ENCODE assay signal across 16 cellular contexts in the genomic region with DNA sequence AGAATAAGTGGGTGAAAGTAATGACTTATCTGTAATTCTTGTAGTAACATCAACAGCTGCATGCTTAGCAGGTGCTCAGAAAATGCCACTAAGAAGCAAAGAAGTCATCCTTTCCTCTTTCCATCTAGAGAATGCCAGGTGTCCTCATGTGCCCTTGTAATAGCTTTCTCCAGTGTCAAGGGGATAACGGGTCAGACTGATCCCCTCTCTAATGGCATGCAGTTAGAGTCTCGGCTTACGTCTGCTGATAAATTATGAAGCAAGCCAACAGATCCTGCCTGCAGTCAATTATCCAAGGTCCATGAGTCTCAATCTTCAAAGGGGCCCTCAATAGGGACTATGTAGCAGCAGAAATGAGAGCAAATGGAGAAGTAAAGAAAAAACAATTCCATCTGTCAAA.
DNase-seq lines count a peak whose midpoint lies in the region; ATAC-seq and TF ChIP-seq lines count a peak whose summit lies in the region.
"Had no signal": no experiment of that assay in that cellular context is flagged by ENCODE, and none has a peak within 500 bp of the region (broad histone marks: within the 10 kb centered on the region; RNA-seq: fewer than 3 reads in every experiment).

No MANE protein-coding gene starts in this region.

- H3K4me1 Mint-ChIP-seq in activated T-cell treated with anti-CD3 and anti-CD28 coated beads, Interleukin-2, amount 50 U/mL, for 4 hours (ENCODE audit: low read depth): no peaks in the 10 kb centered on the region

- no peak for TF ChIP-seq CTCF in Peyer's patch (IDR thresholded peaks at IDR 0.05)

- no peaks in the 10 kb centered on the region for H3K27me3 ChIP-seq in Peyer's patch

- no peak for TF ChIP-seq POLR2A in Peyer's patch (IDR thresholded peaks at IDR 0.05)

- ATAC-seq in activated T-cell treated with anti-CD3 and anti-CD28 coated beads, Interleukin-2, amount 50 U/mL, for 4 hours: no peak
- ATAC-seq: K562, Right ventricle myocardium inferior had no signal

- no peaks in the 10 kb centered on the region for H3K9me3 ChIP-seq in Peyer's patch

- no peak overlapping the region for H3K27ac ChIP-seq in Peyer's patch
- H3K27ac ChIP-seq: 22Rv1, C4-2B had no signal

- no peaks in the 10 kb centered on the region for H3K4me1 ChIP-seq in Peyer's patch

- peaks cover 2% of the 10 kb centered on the region for H3K27me3 Mint-ChIP-seq in activated T-cell treated with anti-CD3 and anti-CD28 coated beads, Interleukin-2, amount 50 U/mL, for 4 hours (ENCODE audit: low read depth)

- H3K4me3 Mint-ChIP-seq in activated T-cell treated with anti-CD3 and anti-CD28 coated beads, Interleukin-2, amount 50 U/mL, for 4 hours: no peak overlapping the region

- H3K36me3 ChIP-seq in Peyer's patch: no peaks in the 10 kb centered on the region

- H3K36me3 Mint-ChIP-seq in activated T-cell treated with anti-CD3 and anti-CD28 coated beads, Interleukin-2, amount 50 U/mL, for 4 hours (ENCODE audit: insufficient read depth): no peaks in the 10 kb centered on the region

- H3K9me3 Mint-ChIP-seq in activated T-cell treated with anti-CD3 and anti-CD28 coated beads, Interleukin-2, amount 50 U/mL, for 4 hours: no peaks in the 10 kb centered on the region

- DNase-seq in DMS 273 (lab: John Stamatoyannopoulos, UW; ENCODE audit: unreplicated experiment) (peak; percentile 96), DMS 273 treated with DMSO at 0.1 percent for 48 hours (lab: John Stamatoyannopoulos, UW) (no peak), NCI-H2171 treated with DMSO at 0.1 percent for 48 hours (lab: John Stamatoyannopoulos, UW) (peak; percentile 97), SK-N-DZ (ENCODE audit: low spot score) (peak; percentile 40), pons (ENCODE audit: low spot score) (peak; percentile 22), NCI-H187 (lab: John Stamatoyannopoulos, UW) (no peak), Peyer's patch (no peak)
- DNase-seq in activated T-cell treated with anti-CD3 and anti-CD28 coated beads, Interleukin-2, amount 50 U/mL, for 4 hours: no peak
- DNase-seq: AML-193, NCI-H146, NCI-H774, SW 1271 had no signal

- H3K4me3 ChIP-seq in Peyer's patch: no peak overlapping the region
- H3K4me3 ChIP-seq: K562 had no signal

Comparison
In these comparisons a context has a peak if more than half of its experiments do, and no peak if none do; other contexts are left out.
1. DNase-seq: peak in DMS 273 (single experiment), NCI-H2171 treated with DMSO at 0.1 percent for 48 hours (single experiment), SK-N-DZ (single experiment) and pons (single experiment); none in DMS 273 treated with DMSO at 0.1 percent for 48 hours (single experiment), NCI-H187 (0 of 2), activated T-cell treated with anti-CD3 and anti-CD28 coated beads, Interleukin-2, amount 50 U/mL, for 4 hours (single experiment) and Peyer's patch (0 of 3).